In genomic region chr15:72202302-72202701, GRCh38 we compare ENCODE assay signal across 16 cellular contexts. TPM values are rescaled to one million over a fixed set of nuclear protein-coding genes. Genes with fewer than 3 reads are reported as not detected.
A peak's percentile ranks its signal among the peaks of the same experiment; 100 is the strongest.
DNase-seq lines count a peak whose midpoint lies in the region; ATAC-seq and TF ChIP-seq lines count a peak whose summit lies in the region.
"Had no signal": no experiment of that assay in that cellular context is flagged by ENCODE, and none has a peak within 500 bp of the region (broad histone marks: within the 10 kb centered on the region; RNA-seq: fewer than 3 reads in every experiment).

No MANE protein-coding gene starts in this region.

- TF ChIP-seq RAD21 in SK-N-SH (IDR thresholded peaks at IDR 0.05; ENCODE audit: low read length), result no peak

- H2AFZ ChIP-seq in SK-N-SH (ENCODE audit: low read depth), result no peak overlapping the region

- H3K9ac ChIP-seq in SK-N-SH, result no peak overlapping the region
- H3K9ac ChIP-seq in skeletal muscle tissue (ENCODE audit: low read depth in 1 of 3, low read length in 3 of 3), result peak overlapping the region; percentile 45 to 83 (median 59)

- H3K4me3 ChIP-seq in SK-N-SH (ENCODE audit: low read depth in 2 of 2, low read length in 1 of 2) (no peak overlapping the region), esophagus squamous epithelium (no peak overlapping the region), skeletal muscle tissue (ENCODE audit: low read length in 3 of 3) (peak overlapping the region in 2 of 3 donors; percentile 19 to 35)
- H3K4me3 ChIP-seq: BLaER1 treated with 17β-estradiol and CSF1 and Interleukin-3, amounts not matched to agents 10 nM and 100 nM; colonic mucosa; HAP-1; upper lobe of left lung had no signal

- H3K27ac ChIP-seq in SK-N-SH (ENCODE audit: low read depth in 2 of 2, low read length in 1 of 2) (peak overlapping the region; percentile 66 to 94; a peak in 2 of 4 replicates), RWPE1 (peak overlapping the region; percentile 95), esophagus squamous epithelium (peak overlapping the region; percentile 67 to 79 (median 76)), skeletal muscle tissue (ENCODE audit: low read depth, low read length) (peak overlapping the region; percentile 87)
- H3K27ac ChIP-seq: colonic mucosa had no signal

- 96% methylated on average over 11 of the region's 13 CpGs for WGBS in SK-N-SH (ENCODE audit: low lambda C conversion rate)
- WGBS in esophagus squamous epithelium, 2 donors, result 58 to 94% methylated on average over 2 to 3 of the region's 13 CpGs

- H3K4me2 ChIP-seq in SK-N-SH, result no peak overlapping the region

- H3K27me3 ChIP-seq in SK-N-SH (ENCODE audit: insufficient read depth) (no peaks in the 10 kb centered on the region), esophagus squamous epithelium (peaks cover 0 to 2% (median 0%) of the 10 kb centered on the region in 4 donors), skeletal muscle tissue (ENCODE audit: control insufficient read depth in 3 of 3, insufficient read depth in 3 of 3, low read length in 3 of 3) (no peaks in the 10 kb centered on the region)
- H3K27me3 ChIP-seq: upper lobe of left lung had no signal

- H3K4me1 ChIP-seq in SK-N-SH (ENCODE audit: control insufficient read depth in 1 of 2, insufficient read depth in 2 of 2, low read depth in 1 of 2, low read length in 1 of 2) (peaks cover 35 to 37% of the 10 kb centered on the region in 2 experiments), esophagus squamous epithelium (peaks cover 19 to 88% (median 29%) of the 10 kb centered on the region in 3 donors), skeletal muscle tissue (ENCODE audit: control insufficient read depth in 3 of 3, insufficient read depth in 3 of 3, low read length in 3 of 3) (peaks cover 63 to 90% (median 65%) of the 10 kb centered on the region in 3 donors)
- H3K4me1 ChIP-seq: colonic mucosa, HAP-1 had no signal

- H3K9me3 ChIP-seq in SK-N-SH, result no peaks in the 10 kb centered on the region
- H3K9me3 ChIP-seq in esophagus squamous epithelium, result no peaks in the 10 kb centered on the region
- no peaks in the 10 kb centered on the region for H3K9me3 ChIP-seq in skeletal muscle tissue (ENCODE audit: control insufficient read depth in 3 of 3, low read length in 3 of 3)
- H3K9me3 ChIP-seq: BLaER1 treated with 17β-estradiol and CSF1 and Interleukin-3, amounts not matched to agents 10 nM and 100 nM; colonic mucosa; HAP-1; upper lobe of left lung had no signal

- CTCF ChIA-PET in SK-N-SH (lab: Yijun Ruan, JAX), result interaction anchor here (1.7 kb wide), 1 partner anchor 458 kb away, joined by 4 read pairs; no protein-coding TSS in a partner anchor
- CTCF ChIA-PET in RWPE1 (lab: Yijun Ruan, JAX), result no interaction called here
- CTCF ChIA-PET in HEK293T (lab: Yijun Ruan, JAX), result interaction anchor here (0.7 kb wide), 1 partner anchor 25 kb away, joined by 3 read pairs; no protein-coding TSS in a partner anchor

- TF ChIP-seq EP300 in SK-N-SH (IDR thresholded peaks at IDR 0.05; ENCODE audit: borderline replicate concordance in 1 of 2, low read depth in 1 of 2, low read length in 1 of 2), result no peak

- H3K36me3 ChIP-seq in SK-N-SH (replicated peaks in 1 of 2; ENCODE audit: control insufficient read depth in 1 of 2, insufficient read depth in 2 of 2, low read length in 1 of 2) (peaks cover 87 to 90% of the 10 kb centered on the region in 2 experiments), esophagus squamous epithelium (peaks cover 59 to 90% (median 70%) of the 10 kb centered on the region in 3 donors), skeletal muscle tissue (ENCODE audit: control insufficient read depth in 3 of 3, insufficient read depth in 3 of 3, low read length in 3 of 3) (peaks cover 71 to 78% (median 73%) of the 10 kb centered on the region in 3 donors)

- intact Hi-C loops in esophagus squamous epithelium (cut with DNase I), result no loop called here

- no peak for TF ChIP-seq POLR2A in esophagus squamous epithelium (IDR thresholded peaks at IDR 0.05)

- H3K79me2 ChIP-seq in SK-N-SH (ENCODE audit: insufficient read depth), result peaks cover 32% of the 10 kb centered on the region

- TF ChIP-seq CTCF in SK-N-SH (IDR thresholded peaks at IDR 0.05), result no peak
- TF ChIP-seq CTCF in RWPE1 (conservative IDR thresholded peaks at IDR 0.05; ENCODE audit: low read depth), result no peak
- no peak for TF ChIP-seq CTCF in esophagus squamous epithelium (IDR thresholded peaks at IDR 0.05)

- peaks cover 87% of the 10 kb centered on the region for H3F3A ChIP-seq in SK-N-SH (replicated peaks; ENCODE audit: insufficient read depth)

- POLR2A ChIA-PET in SK-N-SH (lab: Yijun Ruan, JAX) (interaction anchor here (1.3 to 1.6 kb wide), 3 partner anchors 17 to 28 kb away, joined by 3 to 15 read pairs (median 6); partner anchors contain the start of gene PKM), RWPE1 (lab: Yijun Ruan, JAX; ENCODE audit: low non-redundant PET) (no interaction called here), HEK293T (lab: Yijun Ruan, JAX) (interaction anchor here (0.7 to 4.8 kb wide), 3 partner anchors 25 to 28 kb away, joined by 3 to 30 read pairs (median 9); partner anchors contain the start of gene PKM)

- no peaks in the 10 kb centered on the region for H3K9me2 ChIP-seq in SK-N-SH

- H4K20me1 ChIP-seq in SK-N-SH (ENCODE audit: insufficient read depth), result peaks cover 94% of the 10 kb centered on the region

- ATAC-seq in SK-N-SH treated with all-trans-retinoic acid at 6 μM for 48 hours, result no peak
- no peak for ATAC-seq in GM19455 (IDR thresholded peaks at IDR 0.05; ENCODE audit: unreplicated experiment)

- DNase-seq in SK-N-SH (no peak), RWPE1 (ENCODE audit: low spot score) (no peak), esophagus squamous epithelium (lab: John Stamatoyannopoulos, UW) (no peak), dermis blood vessel endothelial cell (no peak), HEK293T (ENCODE audit: extremely low spot score) (no peak)
- DNase-seq: activated CD4-positive, alpha-beta T cell treated with anti-CD3 and anti-CD28 coated beads, Interleukin-2, amount 50 U/mL, for 4 hours; colonic mucosa; kidney glomerular epithelial cell; NCI-H2029; upper lobe of left lung had no signal

TF ChIP-seq in SK-N-SH, 30 proteins besides CTCF, POLR2A, EP300 and RAD21:
- TF ChIP-seq SIN3A (IDR thresholded peaks at IDR 0.05; ENCODE audit: borderline replicate concordance, low read depth, low read length) (no peak), POLR2AphosphoS5 (IDR thresholded peaks at IDR 0.05; ENCODE audit: low read depth, low read length) (0 out of 2 replicates have a peak, but pooled peaks have one; percentile 2), CHD2 (IDR thresholded peaks at IDR 0.05; ENCODE audit: low read length, partially characterized antibody) (no peak), MXI1 (IDR thresholded peaks at IDR 0.05; ENCODE audit: low read depth, low read length) (no peak)

TF ChIP-seq in SK-N-SH treated with all-trans-retinoic acid at 6 μM for 48 hours, 23 proteins besides CTCF, POLR2A, EP300 and RAD21 (continues in another document):
- no peak for TF ChIP-seq BACH2 (CRISPR knock-in tag; IDR thresholded peaks at IDR 0.05; ENCODE audit: borderline replicate concordance)
- TF ChIP-seq PPARA (CRISPR knock-in tag; IDR thresholded peaks at IDR 0.05; ENCODE audit: borderline replicate concordance), result no peak
- TF ChIP-seq CREB5 (CRISPR knock-in tag; IDR thresholded peaks at IDR 0.05; ENCODE audit: low read depth), result no peak

TF ChIP-seq in HEK293T, 16 proteins besides CTCF, POLR2A, EP300 and RAD21:
- TF ChIP-seq LEF1 (IDR thresholded peaks at IDR 0.05; ENCODE audit: borderline replicate concordance) (no peak), BHLHE40 (IDR thresholded peaks at IDR 0.05; ENCODE audit: borderline replicate concordance) (no peak), TARDBP (IDR thresholded peaks at IDR 0.05) (no peak), SUZ12 (IDR thresholded peaks at IDR 0.05) (no peak), CTBP1 (IDR thresholded peaks at IDR 0.05; ENCODE audit: borderline replicate concordance) (no peak), L3MBTL2 (conservative IDR thresholded peaks at IDR 0.05) (no peak), FOXK2 (IDR thresholded peaks at IDR 0.05) (no peak), NFRKB (IDR thresholded peaks at IDR 0.05) (no peak), PKNOX1 (IDR thresholded peaks at IDR 0.05) (no peak), ARNT (IDR thresholded peaks at IDR 0.05) (no peak), SP1 (IDR thresholded peaks at IDR 0.05) (no peak), ELF4 (IDR thresholded peaks at IDR 0.05) (no peak), FOXA1 (IDR thresholded peaks at IDR 0.05) (no peak), FOXM1 (IDR thresholded peaks at IDR 0.05; ENCODE audit: borderline replicate concordance) (no peak), ZNF384 (IDR thresholded peaks at IDR 0.05) (no peak), HDGF (IDR thresholded peaks at IDR 0.05; ENCODE audit: borderline replicate concordance) (no peak)

RNA-seq across cellular contexts. Expression of gene GRAMD2A, which starts 4.7 kb away (rescaled TPM):
- 0.06 and 0.10 TPM in 2 replicates for polyA plus RNA-seq in SK-N-SH (2012; rRNA removed)
- 0.05 and 0.17 TPM in 2 replicates for polyA plus RNA-seq in SK-N-SH (2012; cell fraction: cytosol; rRNA removed)
- polyA plus RNA-seq in SK-N-SH (2012; cell fraction: nucleus; rRNA removed), result 0.06 and 0.07 TPM in 2 replicates
- 1 to 10 TPM; 1.2 to 8.0 (median 3.7) TPM for total RNA-seq in esophagus squamous epithelium
- total RNA-seq in skeletal muscle tissue, result 2.1 TPM
- total RNA-seq in dermis blood vessel endothelial cell, result 0.14 and 0.17 TPM in 2 replicates
- total RNA-seq: OCI-LY7 had no signal

RNA-seq across cellular contexts. Expression of gene PKM, which starts 28.7 kb away (rescaled TPM):
- 1,453 and 1,539 TPM in 2 replicates for polyA plus RNA-seq in SK-N-SH (2012; rRNA removed)
- 1,382 and 1,692 TPM in 2 replicates for polyA plus RNA-seq in SK-N-SH (2012; cell fraction: cytosol; rRNA removed)
- 1,500 and 1,629 TPM in 2 replicates for polyA plus RNA-seq in SK-N-SH (2012; cell fraction: nucleus; rRNA removed)
- total RNA-seq in esophagus squamous epithelium, result 1,000 to 10,000 TPM in 2 of 4 donors, 100 to 1,000 TPM in 2; 504 to 1,134 (median 964) TPM
- 769 TPM for total RNA-seq in skeletal muscle tissue
- 714 and 1,526 TPM in 2 replicates for total RNA-seq in dermis blood vessel endothelial cell

Comparison
In these comparisons a context has a peak if more than half of its experiments do, and no peak if none do; other contexts are left out.
1. H3K4me3 ChIP-seq: peak in skeletal muscle tissue (2 of 3); none in SK-N-SH (0 of 2) and esophagus squamous epithelium (0 of 4).
2. Peak in every context shown above with its lines, with median percentiles within 50 percentile points of each other: H3K27ac ChIP-seq.